Comparison of ENCODE assay signal across 9 cellular contexts in genomic region chr17:6910987-6911603, GRCh38.
DNase-seq lines count a peak whose midpoint lies in the region; ATAC-seq and TF ChIP-seq lines count a peak whose summit lies in the region.
"Had no signal": no experiment of that assay in that cellular context is flagged by ENCODE, and none has a peak within 500 bp of the region (broad histone marks: within the 10 kb centered on the region; RNA-seq: fewer than 3 reads in every experiment).

No MANE protein-coding gene starts in this region.

- H3K27me3 ChIP-seq in ascending aorta = no peaks in the 10 kb centered on the region

- H3K27ac ChIP-seq in ascending aorta (no peak overlapping the region), caudate nucleus (ENCODE audit: low read depth, low read length) (no peak overlapping the region)
- H3K27ac ChIP-seq: SJSA1 had no signal

- no peak for ATAC-seq in GM18909 (IDR thresholded peaks at IDR 0.05; ENCODE audit: poor library complexity, unreplicated experiment)
- ATAC-seq in HG02938 (IDR thresholded peaks at IDR 0.05; ENCODE audit: unreplicated experiment) = no peak

- peaks cover 2 to 4% of the 10 kb centered on the region in 2 donors for H3K4me1 ChIP-seq in ascending aorta

- no peak overlapping the region for H3K4me3 ChIP-seq in ascending aorta
- H3K4me3 ChIP-seq: SJSA1 had no signal

- peak; percentile 58 for DNase-seq in GM03348 (ENCODE audit: low spot score)
- peak; percentile 52 for DNase-seq in NCI-H1105 (lab: John Stamatoyannopoulos, UW)
- DNase-seq in ascending aorta (ENCODE audit: low spot score in 2 of 2) = no peak
- DNase-seq in left kidney (ENCODE audit: low read depth, low spot score) = peak; percentile 52
- no peak for DNase-seq in caudate nucleus (lab: John Stamatoyannopoulos, UW)
- no peak for DNase-seq in stimulated activated CD4-positive, alpha-beta T cell treated with anti-CD3 and anti-CD28 coated beads, Interleukin-15, amount 100 ng/mL, for 24 hours

- TF ChIP-seq CTCF in ascending aorta (IDR thresholded peaks at IDR 0.05) = peak in 2 of 3 experiments; percentile 46 to 53

- no peaks in the 10 kb centered on the region for H3K36me3 ChIP-seq in ascending aorta
- H3K36me3 ChIP-seq: SJSA1 had no signal

- no peaks in the 10 kb centered on the region for H3K9me3 ChIP-seq in ascending aorta
- H3K9me3 ChIP-seq: SJSA1 had no signal

- intact Hi-C loops in ascending aorta (cut with DNase I) = loop anchor here (5.0 kb wide), 1 partner anchor 111 kb away; the partner anchor contains the start of gene BCL6B

Comparison
In these comparisons a context has a peak if more than half of its experiments do, and no peak if none do; other contexts are left out.
1. DNase-seq: peak in GM03348 (single experiment), NCI-H1105 (single experiment) and left kidney (single experiment); none in ascending aorta (0 of 2), caudate nucleus (0 of 61) and stimulated activated CD4-positive, alpha-beta T cell treated with anti-CD3 and anti-CD28 coated beads, Interleukin-15, amount 100 ng/mL, for 24 hours (single experiment).